In genomic region chr9:83636813-83637212, GRCh38 we compare ENCODE assay signal across 20 cellular contexts. TPM values are rescaled to one million over a fixed set of nuclear protein-coding genes. Genes with fewer than 3 reads are reported as not detected.
DNase-seq lines count a peak whose midpoint lies in the region; ATAC-seq, FAIRE-seq and TF ChIP-seq lines count a peak whose summit lies in the region.
"Had no signal": no experiment of that assay in that cellular context is flagged by ENCODE, and none has a peak within 500 bp of the region (broad histone marks: within the 10 kb centered on the region; RNA-seq: fewer than 3 reads in every experiment).

No MANE protein-coding gene starts in this region.

- POLR2A ChIA-PET in GM12878 (lab: Charles Lee) (no interaction called here), PC-3 (lab: Charles Lee; ENCODE audit: unreplicated experiment) (no interaction called here)

- H3K9me2 ChIP-seq in MM.1S (replicated peaks; ENCODE audit: insufficient read depth, low read length) (no peaks in the 10 kb centered on the region), PC-3 (replicated peaks; ENCODE audit: low read length) (no peaks in the 10 kb centered on the region)

- SMC1A ChIA-PET in GM12878 (lab: Charles Lee; ENCODE audit: uncharacterized antibody, unreplicated experiment): interaction anchor here (0.9 to 2.5 kb wide), 7 partner anchors 10 to 302 kb away, joined by 3 to 13 read pairs (median 4); partner anchors contain the start of gene IDNK

- RAD21 ChIA-PET in GM12878 (lab: Charles Lee; ENCODE audit: unreplicated experiment): interaction anchor here (1.4 to 2.2 kb wide), 4 partner anchors 13 to 71 kb away, joined by 4 to 11 read pairs (median 6); partner anchors contain the start of gene UBQLN1

- no peak for TF ChIP-seq POLR2A in GM12878 (IDR thresholded peaks at IDR 0.05; ENCODE audit: low read depth, low read length)

- CTCF ChIA-PET in GM12878 (lab: Yijun Ruan, JAX): interaction anchor here (0.9 to 5.1 kb wide), 6 partner anchors 12 to 302 kb away, joined by 3 to 32 read pairs (median 7); no protein-coding TSS in a partner anchor
- CTCF ChIA-PET in PC-3 (lab: Charles Lee): no interaction called here

- no peak overlapping the region for H3K27ac ChIP-seq in MM.1S (ENCODE audit: low read length)
- no peak overlapping the region for H3K27ac ChIP-seq in GM12878 (ENCODE audit: control insufficient read depth, insufficient read depth)
- H3K27ac ChIP-seq in PC-3 (ENCODE audit: low read length): no peak overlapping the region
- H3K27ac ChIP-seq: SJCRH30 had no signal

- H3K4me1 ChIP-seq in MM.1S (ENCODE audit: low read length): no peaks in the 10 kb centered on the region
- H3K4me1 ChIP-seq in GM12878 (ENCODE audit: control insufficient read depth, insufficient read depth, low read length): no peaks in the 10 kb centered on the region
- H3K4me1 ChIP-seq in PC-3 (ENCODE audit: insufficient read depth, low read length): no peaks in the 10 kb centered on the region
- H3K4me1 ChIP-seq: BE2C, SJCRH30 had no signal

- FAIRE-seq in GM12878 (lab: Jason Lieb, UNC): peak; percentile 47
- FAIRE-seq: RCC 7860 had no signal

- ATAC-seq in GM19351 (IDR thresholded peaks at IDR 0.05; ENCODE audit: unreplicated experiment) (peak; percentile 42), HG02798 (IDR thresholded peaks at IDR 0.05; ENCODE audit: poor library complexity, unreplicated experiment) (peak; percentile 38), GM12878 (peak; percentile 74), PC-3 (no peak), HG02970 (IDR thresholded peaks at IDR 0.05; ENCODE audit: low FRiP score, unreplicated experiment) (no peak)
- ATAC-seq: GM23338, T-cell had no signal

- BruUV-seq in GM12878 (replicated peaks; lab: Mats Ljungman, UMichigan) (no TSS peak), PC-3 (replicated peaks; lab: Mats Ljungman, UMichigan) (no TSS peak)

- no peak overlapping the region for H2AFZ ChIP-seq in MM.1S (ENCODE audit: low read length)
- no peak overlapping the region for H2AFZ ChIP-seq in GM12878 (ENCODE audit: control insufficient read depth, low read depth, low read length)
- no peak overlapping the region for H2AFZ ChIP-seq in PC-3 (ENCODE audit: low read length)
- H2AFZ ChIP-seq: GM23338 had no signal

- H3K9ac ChIP-seq in MM.1S (ENCODE audit: low read length): no peak overlapping the region
- no peak overlapping the region for H3K9ac ChIP-seq in GM12878 (ENCODE audit: control insufficient read depth, insufficient read depth, low read length)
- H3K9ac ChIP-seq in PC-3 (ENCODE audit: low read length): no peak overlapping the region

- no peaks in the 10 kb centered on the region for H3K79me2 ChIP-seq in MM.1S (ENCODE audit: low read length)
- H3K79me2 ChIP-seq in GM12878 (ENCODE audit: control insufficient read depth, insufficient read depth, low read length): no peaks in the 10 kb centered on the region
- H3K79me2 ChIP-seq in PC-3 (ENCODE audit: low read length): no peaks in the 10 kb centered on the region

- H4K20me1 ChIP-seq in MM.1S (ENCODE audit: insufficient read depth, low read length): no peaks in the 10 kb centered on the region
- no peaks in the 10 kb centered on the region; the same call in 1 of the 2 replicates for H4K20me1 ChIP-seq in GM12878 (ENCODE audit: control insufficient read depth, insufficient read depth)
- no peaks in the 10 kb centered on the region for H4K20me1 ChIP-seq in PC-3 (ENCODE audit: low read length)

- TF ChIP-seq CTCF in MM.1S (IDR thresholded peaks at IDR 0.05; ENCODE audit: low read length) (no peak), GM12878 (IDR thresholded peaks at IDR 0.05 in 2 of 3, conservative IDR thresholded peaks at IDR 0.05 in 1 of 3; ENCODE audit: control insufficient read depth in 2 of 3, extremely low read depth in 1 of 3, insufficient read depth in 1 of 3, low read depth in 3 of 3, low read length in 3 of 3) (no peak), PC-3 (conservative IDR thresholded peaks at IDR 0.05; ENCODE audit: low read depth, low read length) (no peak)

- H3K9me3 ChIP-seq in MM.1S (replicated peaks; ENCODE audit: insufficient read depth, low read length) (no peaks in the 10 kb centered on the region), GM12878 (replicated peaks; ENCODE audit: control insufficient read depth, insufficient read depth, low read length) (no peaks in the 10 kb centered on the region), PC-3 (ENCODE audit: low read length) (no peaks in the 10 kb centered on the region)
- H3K9me3 ChIP-seq: BE2C, SJCRH30 had no signal

- intact Hi-C loops in GM12878 (cut with micrococcal nuclease; ENCODE audit: unreplicated experiment) (no loop called here), PC-3 (cut with micrococcal nuclease) (no loop called here)

- DNase-seq in MM.1S (peak; percentile 37), GM12878 (ENCODE audit: low read depth, low spot score) (no peak), DMS53 (lab: John Stamatoyannopoulos, UW) (no peak), PC-3 (no peak)
- DNase-seq: BE2C, DMS79, HCEC 1CT, IMR-90, Karpas-422, NCI-H1694, NCI-H2081, NCI-H446 treated with DMSO at 0.1 percent for 48 hours, NCI-H526 treated with DMSO at 0.1 percent for 48 hours, SJCRH30, T-cell had no signal

- no peak overlapping the region for H3K4me3 ChIP-seq in MM.1S (ENCODE audit: low read length)
- no peak overlapping the region for H3K4me3 ChIP-seq in GM12878
- H3K4me3 ChIP-seq in PC-3 (ENCODE audit: low read length): no peak overlapping the region
- H3K4me3 ChIP-seq: GM23338, SJCRH30 had no signal

- TF ChIP-seq EP300 in GM12878 (IDR thresholded peaks at IDR 0.05; ENCODE audit: borderline replicate concordance in 1 of 2, control insufficient read depth in 1 of 2, low read depth in 2 of 2, low read length in 2 of 2): no peak

- TF ChIP-seq RAD21 in GM12878 (IDR thresholded peaks at IDR 0.05; ENCODE audit: insufficient read depth, low read depth, low read length): no peak

- H3F3A ChIP-seq in MM.1S (ENCODE audit: insufficient read depth, low read length) (no peaks in the 10 kb centered on the region), PC-3 (ENCODE audit: low read length, unreplicated experiment) (no peaks in the 10 kb centered on the region)

- in situ Hi-C loops in GM12878 (cut with MboI): no loop called here

- H3K27me3 ChIP-seq in MM.1S (replicated peaks; ENCODE audit: insufficient read depth, low read length) (no peaks in the 10 kb centered on the region), GM12878 (replicated peaks in 1 of 2; ENCODE audit: control insufficient read depth in 2 of 2, insufficient read depth in 2 of 2, low read length in 1 of 2) (no peaks in the 10 kb centered on the region), PC-3 (ENCODE audit: low read length) (no peaks in the 10 kb centered on the region)
- H3K27me3 ChIP-seq: BE2C, SJCRH30 had no signal

- H3K36me3 ChIP-seq in MM.1S (replicated peaks; ENCODE audit: insufficient read depth, low read length) (no peaks in the 10 kb centered on the region), GM12878 (ENCODE audit: control insufficient read depth in 2 of 2, insufficient read depth in 2 of 2, low read length in 1 of 2) (no peaks in the 10 kb centered on the region; a peak in 1 of 4 replicates), PC-3 (ENCODE audit: low read depth, low read length) (no peaks in the 10 kb centered on the region)
- H3K36me3 ChIP-seq: BE2C had no signal

- H3K4me2 ChIP-seq in MM.1S (ENCODE audit: low read depth, low read length): no peak overlapping the region
- no peak overlapping the region for H3K4me2 ChIP-seq in GM12878 (ENCODE audit: control insufficient read depth, insufficient read depth)
- H3K4me2 ChIP-seq in PC-3 (ENCODE audit: low read length): no peak overlapping the region
- H3K4me2 ChIP-seq: GM23338 had no signal

TF ChIP-seq in GM12878, 131 proteins besides CTCF, POLR2A, EP300 and RAD21 (continues in another document):
- TF ChIP-seq SMARCA5 (IDR thresholded peaks at IDR 0.05): no peak
- no peak for TF ChIP-seq MTA2 (IDR thresholded peaks at IDR 0.05; ENCODE audit: low read depth)
- TF ChIP-seq NFIC (IDR thresholded peaks at IDR 0.05; ENCODE audit: low read depth, low read length): no peak
- TF ChIP-seq SUZ12 (IDR thresholded peaks at IDR 0.05; ENCODE audit: unreplicated experiment): no peak
- TF ChIP-seq, protein P1, sequence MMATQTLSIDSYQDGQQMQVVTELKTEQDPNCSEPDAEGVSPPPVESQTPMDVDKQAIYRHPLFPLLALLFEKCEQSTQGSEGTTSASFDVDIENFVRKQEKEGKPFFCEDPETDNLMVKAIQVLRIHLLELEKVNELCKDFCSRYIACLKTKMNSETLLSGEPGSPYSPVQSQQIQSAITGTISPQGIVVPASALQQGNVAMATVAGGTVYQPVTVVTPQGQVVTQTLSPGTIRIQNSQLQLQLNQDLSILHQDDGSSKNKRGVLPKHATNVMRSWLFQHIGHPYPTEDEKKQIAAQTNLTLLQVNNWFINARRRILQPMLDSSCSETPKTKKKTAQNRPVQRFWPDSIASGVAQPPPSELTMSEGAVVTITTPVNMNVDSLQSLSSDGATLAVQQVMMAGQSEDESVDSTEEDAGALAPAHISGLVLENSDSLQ (IDR thresholded peaks at IDR 0.05): peak; percentile 36; the same call in 1 of the 2 replicates

RNA-seq across cellular contexts. Expression of gene IDNK, which starts 13.9 kb away (rescaled TPM):
- total RNA-seq in GM12878 (2013; cell fraction: nucleolus; rRNA removed): 4.3 and 5.1 TPM in 2 replicates
- total RNA-seq in GM12878 (2014; rRNA removed) (10.6 and 12.0 TPM in 2 replicates), GM12878 (2014; rRNA removed; fragmentation: Illumina TruSeq; extraction: Trizol) (8.5 and 11.1 TPM in 2 replicates), GM12878 (2021) (7.0 and 7.7 TPM in 2 replicates), PC-3 (2014; rRNA removed) (1.4 and 2.8 TPM in 2 replicates)
- polyA plus RNA-seq in GM12878 (2011; ENCODE audit: low read depth): 11.5 TPM
- polyA plus RNA-seq in GM12878 (2011; rRNA removed) (8.9 and 14.2 TPM in 2 replicates), GM12878 (2014; fragmentation: Illumina TruSeq; extraction: Trizol) (10.6 and 15.2 TPM in 2 replicates), GM12878 (2014; fragmentation: Nextera tagmentation; extraction: Ambion mirVana) (1 to 10 TPM; 8.7 to 8.9 TPM), GM12878 (2014; rRNA removed) (11.0 TPM in 2 replicates), GM12878 (2016; fragmentation: Nextera tagmentation; extraction: Ambion mirVana) (10 to 100 TPM; 18.3 to 19.1 TPM)
- polyA plus RNA-seq in GM12878 (2011; cell fraction: cytosol; rRNA removed): 5.7 and 5.8 TPM in 2 replicates
- polyA plus RNA-seq in GM12878 (2011; cell fraction: nucleus; rRNA removed): 3.8 and 4.7 TPM in 2 replicates
- 10.4 and 10.9 TPM in 2 replicates for polyA plus RNA-seq in GM12878 (2012)
- 2.2 and 3.0 TPM in 2 replicates for polyA minus RNA-seq in GM12878 (2011; rRNA and poly(A)+ RNA removed)
- polyA minus RNA-seq in GM12878 (2011; cell fraction: cytosol; rRNA and poly(A)+ RNA removed): not detected in 2 replicates
- 1.7 and 3.1 TPM in 2 replicates for polyA minus RNA-seq in GM12878 (2011; cell fraction: nucleus; rRNA and poly(A)+ RNA removed)

Comparison
In these comparisons a context has a peak if more than half of its experiments do, and no peak if none do; other contexts are left out.
1. ATAC-seq: peak in GM19351 (single experiment), HG02798 (single experiment) and GM12878 (single experiment); none in PC-3 (single experiment) and HG02970 (single experiment).